Comparison of ENCODE assay signal across 1 cellular context in the genomic region with DNA sequence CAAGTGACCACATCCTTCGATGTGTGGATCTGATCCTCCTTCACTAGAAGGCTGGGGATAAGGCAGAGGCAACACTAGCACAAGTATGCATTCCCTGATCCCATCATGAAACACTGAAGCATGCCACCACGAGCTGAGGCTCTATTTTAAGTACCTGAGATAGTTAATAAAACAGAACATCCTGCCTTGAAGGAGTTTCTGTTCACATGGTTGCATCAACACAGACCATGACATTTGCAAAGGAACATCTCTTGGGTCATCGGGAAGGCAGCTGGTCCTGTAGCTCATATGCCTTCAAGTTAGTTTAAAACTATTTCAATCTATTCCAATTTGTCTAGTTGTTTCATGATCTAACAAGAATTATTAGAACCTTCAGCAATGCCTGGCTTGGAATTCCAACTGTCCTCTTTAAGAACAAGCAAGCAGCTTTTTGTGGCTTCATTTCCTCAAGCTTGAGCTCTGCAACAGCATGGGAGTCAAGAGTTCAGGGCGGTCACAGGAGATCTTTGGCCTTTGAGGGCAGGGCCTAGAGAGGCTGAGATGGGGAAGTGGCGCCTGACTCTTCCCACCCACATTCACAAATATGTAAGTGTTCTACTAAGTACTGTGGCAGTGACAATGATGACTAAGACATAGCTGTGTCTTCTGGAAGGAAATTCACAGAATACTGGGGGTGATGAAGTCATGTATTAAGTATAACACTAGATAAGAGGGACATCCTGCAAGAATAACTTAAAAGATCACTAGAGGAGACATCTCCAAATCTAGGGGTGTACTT.
A peak's percentile ranks its signal among the peaks of the same experiment; 100 is the strongest.
TF ChIP-seq lines count a peak whose summit lies in the region.

No MANE protein-coding gene starts in this region.

TF ChIP-seq in A549, 52 proteins besides CTCF, POLR2A, EP300 and RAD21 (continued from another document):
- no peak for TF ChIP-seq FOSL2 (IDR thresholded peaks at IDR 0.05)
- peak; percentile 59 for TF ChIP-seq FOSL2 (CRISPR knock-in tag; IDR thresholded peaks at IDR 0.05)
- TF ChIP-seq FOSB (CRISPR knock-in tag; IDR thresholded peaks at IDR 0.05) = no peak
- TF ChIP-seq BHLHE40 (IDR thresholded peaks at IDR 0.05; ENCODE audit: low read depth, low read length) = no peak
- TF ChIP-seq, protein P1, sequence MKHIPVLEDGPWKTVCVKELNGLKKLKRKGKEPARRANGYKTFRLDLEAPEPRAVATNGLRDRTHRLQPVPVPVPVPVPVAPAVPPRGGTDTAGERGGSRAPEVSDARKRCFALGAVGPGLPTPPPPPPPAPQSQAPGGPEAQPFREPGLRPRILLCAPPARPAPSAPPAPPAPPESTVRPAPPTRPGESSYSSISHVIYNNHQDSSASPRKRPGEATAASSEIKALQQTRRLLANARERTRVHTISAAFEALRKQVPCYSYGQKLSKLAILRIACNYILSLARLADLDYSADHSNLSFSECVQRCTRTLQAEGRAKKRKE (CRISPR knock-in tag; IDR thresholded peaks at IDR 0.05; ENCODE audit: low read depth) = no peak
